In the genomic region with DNA sequence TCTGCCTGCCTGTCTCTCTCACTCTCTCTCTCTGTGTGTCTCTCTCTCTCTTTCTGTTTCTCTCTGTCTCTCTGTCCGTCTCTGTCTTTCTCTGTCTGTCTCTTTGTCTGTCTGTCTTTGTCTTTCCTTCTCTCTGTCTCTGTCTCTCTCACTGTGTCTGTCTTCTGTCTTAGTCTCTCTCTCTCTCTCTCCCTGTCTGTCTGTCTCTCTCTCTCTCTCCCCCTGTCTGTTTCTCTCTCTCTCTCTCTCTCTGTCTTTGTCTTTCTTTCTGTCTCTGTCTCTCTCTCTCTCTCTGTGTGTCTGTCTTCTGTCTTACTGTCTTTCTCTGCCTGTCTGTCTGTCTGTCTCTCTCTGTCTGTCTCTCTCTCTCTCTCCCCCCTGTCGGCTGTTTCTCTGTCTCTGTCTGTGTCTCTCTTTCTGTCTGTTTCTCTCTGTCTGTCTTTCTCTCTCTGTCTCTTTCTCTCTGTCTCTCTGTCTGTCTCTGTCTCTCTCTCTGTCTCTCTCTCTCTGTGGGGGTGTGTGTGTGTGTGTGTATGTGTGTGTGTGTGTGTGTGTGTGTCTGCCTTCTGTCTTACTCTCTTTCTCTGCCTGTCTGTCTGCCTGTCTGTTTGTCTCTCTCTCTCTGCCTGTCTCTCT, we compare ENCODE assay signal across 7 cellular contexts.
A peak's percentile ranks its signal among the peaks of the same experiment; 100 is the strongest.
DNase-seq lines count a peak whose midpoint lies in the region; ATAC-seq and TF ChIP-seq lines count a peak whose summit lies in the region.
"Not testable (repeated sequence)": the region's sequence is repeated elsewhere in the genome, so short reads cannot be mapped to it uniquely, and the experiment has no call there.

No MANE protein-coding gene starts in this region.

- not testable (repeated sequence) for H3K36me3 Mint-ChIP-seq in activated T-helper 17 cell treated with anti-CD3 and anti-CD28 coated beads, Interleukin-2, amount 50 U/mL, for 72 hours (ENCODE audit: low read depth); nephron progenitor cell (ENCODE audit: low read depth)

- not testable (repeated sequence) for H3K9me3 ChIP-seq in gastroesophageal sphincter

- H3K4me1 ChIP-seq in gastroesophageal sphincter, result not testable (repeated sequence)

- TF ChIP-seq CTCF in gastroesophageal sphincter (IDR thresholded peaks at IDR 0.05); nephron progenitor cell (IDR thresholded peaks at IDR 0.05): not testable (repeated sequence)

- peak overlapping the region; percentile 1 for H3K27ac Mint-ChIP-seq in activated T-helper 17 cell treated with anti-CD3 and anti-CD28 coated beads, Interleukin-2, amount 50 U/mL, for 72 hours
- peak overlapping the region; percentile 96 for H3K27ac Mint-ChIP-seq in nephron progenitor cell

- H3K27ac ChIP-seq in gastroesophageal sphincter, result not testable (repeated sequence)

- not testable (repeated sequence) for H3K36me3 ChIP-seq in gastroesophageal sphincter

- not testable (repeated sequence) for H3K4me3 Mint-ChIP-seq in activated T-helper 17 cell treated with anti-CD3 and anti-CD28 coated beads, Interleukin-2, amount 50 U/mL, for 72 hours
- peak overlapping the region; percentile 47 for H3K4me3 Mint-ChIP-seq in nephron progenitor cell

- not testable (repeated sequence) for DNase-seq in nephron progenitor cell

- 56% methylated on average over 1 of the region's 2 CpGs; no CpG with 5 or more reads in 1 of the 2 donors for WGBS in gastroesophageal sphincter (ENCODE audit: low coverage in 1 of 2), 2 donors

- H3K27me3 ChIP-seq in gastroesophageal sphincter, result not testable (repeated sequence)

- TF ChIP-seq EP300 in gastroesophageal sphincter (IDR thresholded peaks at IDR 0.05), result not testable (repeated sequence)

- peak in 1 of 2 donors; percentile 37 for TF ChIP-seq POLR2A in gastroesophageal sphincter (IDR thresholded peaks at IDR 0.05)

- not testable (repeated sequence) for H3K4me3 ChIP-seq in gastroesophageal sphincter

- H3K9me3 Mint-ChIP-seq in activated T-helper 17 cell treated with anti-CD3 and anti-CD28 coated beads, Interleukin-2, amount 50 U/mL, for 72 hours, result not testable (repeated sequence)
- H3K9me3 Mint-ChIP-seq in nephron progenitor cell, result peaks cover 12% of the 10 kb centered on the region

- H3K27me3 Mint-ChIP-seq in activated T-helper 17 cell treated with anti-CD3 and anti-CD28 coated beads, Interleukin-2, amount 50 U/mL, for 72 hours, result not testable (repeated sequence)
- H3K27me3 Mint-ChIP-seq in nephron progenitor cell (ENCODE audit: low read depth, poor library complexity), result peaks cover 11% of the 10 kb centered on the region

- not testable (repeated sequence) for H3K4me1 Mint-ChIP-seq in activated T-helper 17 cell treated with anti-CD3 and anti-CD28 coated beads, Interleukin-2, amount 50 U/mL, for 72 hours; nephron progenitor cell

- ATAC-seq in GM18909 (IDR thresholded peaks at IDR 0.05; ENCODE audit: poor library complexity, unreplicated experiment) (peak; percentile 87), GM21723 (IDR thresholded peaks at IDR 0.05; ENCODE audit: unreplicated experiment) (peak; percentile 77), HG03025 (IDR thresholded peaks at IDR 0.05; ENCODE audit: low FRiP score, unreplicated experiment) (peak; percentile 84), HG03575 (IDR thresholded peaks at IDR 0.05; ENCODE audit: extremely low read depth, insufficient number of reproducible peaks, low FRiP score, unreplicated experiment) (peak; percentile 55), gastroesophageal sphincter (peak; percentile 95)
- ATAC-seq in activated T-helper 17 cell treated with anti-CD3 and anti-CD28 coated beads, Interleukin-2, amount 50 U/mL, for 72 hours (replicated peaks), result peak; percentile 87
